ENCODE assay signal across 21 cellular contexts in the genomic region with DNA sequence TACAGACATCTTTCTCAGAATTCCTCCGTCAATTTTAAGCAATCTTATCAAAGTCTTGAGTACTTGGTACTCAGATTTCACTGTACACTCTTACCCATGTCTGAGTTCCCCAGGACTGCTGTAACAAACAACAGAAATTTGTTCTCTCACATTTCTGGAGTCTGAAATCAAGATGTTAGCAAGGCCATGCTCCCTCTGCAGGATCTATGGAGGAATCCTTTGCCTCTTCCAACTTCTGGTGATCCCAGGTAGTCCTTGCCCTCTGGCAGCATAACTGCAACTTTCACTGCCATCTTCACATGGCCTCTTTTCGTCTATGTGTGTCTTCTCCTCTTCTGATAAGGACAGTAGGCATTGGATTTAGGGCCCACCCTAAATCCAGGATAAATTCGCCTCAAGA. TPM values are rescaled to one million over a fixed set of nuclear protein-coding genes. Genes with fewer than 3 reads are reported as not detected.
DNase-seq lines count a peak whose midpoint lies in the region; ATAC-seq, FAIRE-seq and TF ChIP-seq lines count a peak whose summit lies in the region.
"Had no signal": no experiment of that assay in that cellular context is flagged by ENCODE, and none has a peak within 500 bp of the region (broad histone marks: within the 10 kb centered on the region; RNA-seq: fewer than 3 reads in every experiment).

No MANE protein-coding gene starts in this region.

- H3K4ac ChIP-seq in mesendoderm (ENCODE audit: low read depth, low read length), result no peak overlapping the region

- H3K9ac ChIP-seq in GM12878 (ENCODE audit: control insufficient read depth, insufficient read depth, low read length) (no peak overlapping the region), mesendoderm (ENCODE audit: low read length) (no peak overlapping the region)
- H3K9ac ChIP-seq: KMS-11 had no signal

- no peaks in the 10 kb centered on the region for H4K20me1 ChIP-seq in GM12878 (ENCODE audit: control insufficient read depth, insufficient read depth)

- no peaks in the 10 kb centered on the region for H3K4me1 Mint-ChIP-seq in endothelial cell (ENCODE audit: unreplicated experiment)
- H3K4me1 Mint-ChIP-seq: activated naive CD4-positive, alpha-beta T cell treated with anti-CD3 and anti-CD28 coated beads, Interleukin-2, amount 10 ng/mL, durations not matched to agents 7 days and 5 days had no signal

- no peaks in the 10 kb centered on the region for H3K9me3 Mint-ChIP-seq in endothelial cell (ENCODE audit: unreplicated experiment)
- H3K9me3 Mint-ChIP-seq: activated naive CD4-positive, alpha-beta T cell treated with anti-CD3 and anti-CD28 coated beads, Interleukin-2, amount 10 ng/mL, durations not matched to agents 7 days and 5 days; CD14-positive monocyte had no signal

- no peak overlapping the region for H3K4me3 Mint-ChIP-seq in endothelial cell (ENCODE audit: unreplicated experiment)
- H3K4me3 Mint-ChIP-seq: activated naive CD4-positive, alpha-beta T cell treated with anti-CD3 and anti-CD28 coated beads, Interleukin-2, amount 10 ng/mL, durations not matched to agents 7 days and 5 days; CD14-positive monocyte had no signal

- WGBS in GM12878 (ENCODE audit: insufficient coverage, insufficient replicate concordance, low lambda C conversion rate, missing lambda C conversion rate), result 95% methylated on average over 3 of the region's 3 CpGs
- WGBS in mesendoderm (ENCODE audit: extremely low coverage, insufficient coverage, low lambda C conversion rate), result no CpG with 5 or more reads among the region's 3 CpGs

- H3K79me2 ChIP-seq in GM12878 (ENCODE audit: control insufficient read depth, insufficient read depth, low read length), result no peaks in the 10 kb centered on the region
- no peaks in the 10 kb centered on the region for H3K79me2 ChIP-seq in mesendoderm (ENCODE audit: control insufficient read depth, insufficient read depth, low read length)

- H3K9me3 ChIP-seq in GM12878 (replicated peaks; ENCODE audit: control insufficient read depth, insufficient read depth, low read length), result no peaks in the 10 kb centered on the region
- H3K9me3 ChIP-seq in vagina, result no peaks in the 10 kb centered on the region
- H3K9me3 ChIP-seq: esophagus squamous epithelium had no signal

- DNase-seq in AG10803 (ENCODE audit: low read depth) (no peak), H54 (ENCODE audit: insufficient read length, low spot score) (no peak), GM12878 (ENCODE audit: low read depth, low spot score) (no peak), mesendoderm (peak; percentile 39), vagina (ENCODE audit: extremely low spot score in 2 of 2) (no peak), endothelial cell (ENCODE audit: low spot score) (no peak), NCI-H2107 (lab: John Stamatoyannopoulos, UW) (no peak)
- DNase-seq: activated CD4-positive, alpha-beta T cell treated with anti-CD3 and anti-CD28 coated beads, Interleukin-2, amount 50 U/mL, for 1 hour; activated naive CD4-positive, alpha-beta T cell treated with anti-CD3 and anti-CD28 coated beads, Interleukin-2, amount 10 ng/mL, durations not matched to agents 7 days and 5 days; DMS79 treated with DMSO at 0.1 percent for 48 hours; esophagus squamous epithelium; kidney glomerular epithelial cell; NCI-H1436; NCI-H524; nucleus accumbens; OCI-M1; stimulated activated CD4-positive, alpha-beta T cell treated with anti-CD3 and anti-CD28 coated beads, Interleukin-4, amount 100 ng/mL, for 24 hours; stimulated activated CD8-positive, alpha-beta memory T cell treated with anti-CD3 and anti-CD28 coated beads, Interleukin-4, amount 100 ng/mL, for 48 hours had no signal

- CTCF ChIA-PET in GM12878 (lab: Yijun Ruan, JAX), result no interaction called here

- H2AK5ac ChIP-seq in mesendoderm (ENCODE audit: low read length), result no peak overlapping the region

- H3K4me3 ChIP-seq in AG10803 (ENCODE audit: low read length) (no peak overlapping the region), GM12878 (no peak overlapping the region), mesendoderm (ENCODE audit: low read length) (no peak overlapping the region), vagina (no peak overlapping the region)
- H3K4me3 ChIP-seq: esophagus squamous epithelium, SK-N-MC had no signal

- BruUV-seq in GM12878 (replicated peaks; lab: Mats Ljungman, UMichigan), result no TSS peak

- no peaks in the 10 kb centered on the region for H3K79me1 ChIP-seq in mesendoderm (ENCODE audit: low read length)

- FAIRE-seq in H54 (lab: Jason Lieb, UNC) (peak; percentile 79), GM12878 (lab: Jason Lieb, UNC) (peak; percentile 61)

- POLR2A ChIA-PET in GM12878 (lab: Charles Lee), result no interaction called here

- SMC1A ChIA-PET in GM12878 (lab: Charles Lee; ENCODE audit: uncharacterized antibody, unreplicated experiment), result interaction anchor here (1.0 kb wide), 1 partner anchor 23 kb away, joined by 4 read pairs; no protein-coding TSS in a partner anchor

- H2BK5ac ChIP-seq in mesendoderm (ENCODE audit: low read length), result no peak overlapping the region

- RAD21 ChIA-PET in GM12878 (lab: Charles Lee; ENCODE audit: unreplicated experiment), result no interaction called here

- TF ChIP-seq POLR2A in H54 (IDR thresholded peaks at IDR 0.05; ENCODE audit: low read depth, low read length), result no peak
- no peak for TF ChIP-seq POLR2A in GM12878 (IDR thresholded peaks at IDR 0.05; ENCODE audit: low read depth, low read length)
- no peak for TF ChIP-seq POLR2A in vagina (IDR thresholded peaks at IDR 0.05)

- ATAC-seq in GM12878, result no peak

- H3K27me3 ChIP-seq in GM12878 (replicated peaks in 1 of 2; ENCODE audit: control insufficient read depth in 2 of 2, insufficient read depth in 2 of 2, low read length in 1 of 2) (no peaks in the 10 kb centered on the region), mesendoderm (ENCODE audit: insufficient read depth, low read length, poor library complexity) (no peaks in the 10 kb centered on the region), vagina (no peaks in the 10 kb centered on the region)
- H3K27me3 ChIP-seq: esophagus squamous epithelium had no signal

- H3K27ac Mint-ChIP-seq in endothelial cell (ENCODE audit: unreplicated experiment), result no peak overlapping the region
- H3K27ac Mint-ChIP-seq: activated naive CD4-positive, alpha-beta T cell treated with anti-CD3 and anti-CD28 coated beads, Interleukin-2, amount 10 ng/mL, durations not matched to agents 7 days and 5 days had no signal

- no peak overlapping the region for H4K8ac ChIP-seq in mesendoderm (ENCODE audit: low read depth, low read length)

- H3K36me3 ChIP-seq in GM12878 (ENCODE audit: control insufficient read depth in 2 of 2, insufficient read depth in 2 of 2, low read length in 1 of 2) (no peaks in the 10 kb centered on the region), mesendoderm (ENCODE audit: control insufficient read depth, insufficient read depth, low read length) (no peaks in the 10 kb centered on the region), vagina (peaks cover 0 to 16% of the 10 kb centered on the region in 2 donors)

- 0 out of 2 replicates have a peak, but pooled peaks have one; percentile 3 for TF ChIP-seq RAD21 in GM12878 (IDR thresholded peaks at IDR 0.05; ENCODE audit: insufficient read depth, low read depth, low read length)

- no peak overlapping the region for H4K5ac ChIP-seq in mesendoderm (ENCODE audit: low read length)

- H2BK120ac ChIP-seq in mesendoderm (ENCODE audit: low read depth, low read length), result no peak overlapping the region

- H3K4me1 ChIP-seq in GM12878 (ENCODE audit: control insufficient read depth, insufficient read depth, low read length) (no peaks in the 10 kb centered on the region), mesendoderm (ENCODE audit: control insufficient read depth, low read depth, low read length) (no peaks in the 10 kb centered on the region), vagina (no peaks in the 10 kb centered on the region)
- H3K4me1 ChIP-seq: esophagus squamous epithelium had no signal

- H2BK15ac ChIP-seq in mesendoderm (replicated peaks; ENCODE audit: low read depth), result no peak overlapping the region

- no peak overlapping the region for H3K23ac ChIP-seq in mesendoderm (ENCODE audit: low read length)

- in situ Hi-C loops in GM12878 (cut with MboI), result no loop called here

- H3K27me3 Mint-ChIP-seq in endothelial cell (ENCODE audit: unreplicated experiment), result peaks cover 2% of the 10 kb centered on the region
- H3K27me3 Mint-ChIP-seq: activated naive CD4-positive, alpha-beta T cell treated with anti-CD3 and anti-CD28 coated beads, Interleukin-2, amount 10 ng/mL, durations not matched to agents 7 days and 5 days had no signal

- no peaks in the 10 kb centered on the region for H3K36me3 Mint-ChIP-seq in endothelial cell (ENCODE audit: low read depth, unreplicated experiment)

- TF ChIP-seq CTCF in AG10803 (conservative IDR thresholded peaks at IDR 0.05; ENCODE audit: low read length) (peak; percentile 25; the same call in 1 of the 2 replicates), GM12878 (IDR thresholded peaks at IDR 0.05 in 2 of 3, conservative IDR thresholded peaks at IDR 0.05 in 1 of 3; ENCODE audit: control insufficient read depth in 2 of 3, extremely low read depth in 1 of 3, insufficient read depth in 1 of 3, low read depth in 3 of 3, low read length in 3 of 3) (no peak), vagina (IDR thresholded peaks at IDR 0.05) (no peak), endothelial cell (IDR thresholded peaks at IDR 0.05; ENCODE audit: unreplicated experiment) (no peak)

- no peak overlapping the region for H2AFZ ChIP-seq in GM12878 (ENCODE audit: control insufficient read depth, low read depth, low read length)

- H3K27ac ChIP-seq in GM12878 (ENCODE audit: control insufficient read depth, insufficient read depth), result no peak overlapping the region
- H3K27ac ChIP-seq in mesendoderm (ENCODE audit: low read depth, low read length), result no peak overlapping the region
- no peak overlapping the region for H3K27ac ChIP-seq in vagina
- H3K27ac ChIP-seq: esophagus squamous epithelium, KMS-11, SK-N-MC had no signal

- H3K4me2 ChIP-seq in GM12878 (ENCODE audit: control insufficient read depth, insufficient read depth), result no peak overlapping the region
- no peak overlapping the region for H3K4me2 ChIP-seq in mesendoderm (ENCODE audit: low read length)
- H3K4me2 ChIP-seq: KMS-11 had no signal

- TF ChIP-seq EP300 in GM12878 (IDR thresholded peaks at IDR 0.05; ENCODE audit: borderline replicate concordance in 1 of 2, control insufficient read depth in 1 of 2, low read depth in 2 of 2, low read length in 2 of 2), result no peak

- H3K56ac ChIP-seq in mesendoderm (ENCODE audit: low read length), result no peak overlapping the region

- no peak overlapping the region for H3K18ac ChIP-seq in mesendoderm (ENCODE audit: low read length)

- intact Hi-C loops in GM12878 (cut with micrococcal nuclease; ENCODE audit: unreplicated experiment) (no loop called here), vagina (cut with DNase I) (no loop called here)

RNA-seq across cellular contexts. Expression of a gene that starts 17.1 kb away (rescaled TPM):
- total RNA-seq in GM12878 (2013; cell fraction: nucleolus; rRNA removed), result 12.4 and 13.5 TPM in 2 replicates
- total RNA-seq in GM12878 (2014; rRNA removed), result 13.1 and 17.7 TPM in 2 replicates
- total RNA-seq in GM12878 (2014; rRNA removed; fragmentation: Illumina TruSeq; extraction: Trizol), result 21.6 and 22.7 TPM in 2 replicates
- 18.2 and 19.4 TPM in 2 replicates for total RNA-seq in GM12878 (2021)
- polyA plus RNA-seq in GM12878 (2011; ENCODE audit: low read depth), result 5.9 TPM
- polyA plus RNA-seq in GM12878 (2011; rRNA removed), result 2.0 and 3.2 TPM in 2 replicates
- 0.59 and 0.82 TPM in 2 replicates for polyA plus RNA-seq in GM12878 (2011; cell fraction: cytosol; rRNA removed)
- polyA plus RNA-seq in GM12878 (2011; cell fraction: nucleus; rRNA removed), result 3.8 and 5.1 TPM in 2 replicates
- polyA plus RNA-seq in GM12878 (2012), result 6.5 and 8.3 TPM in 2 replicates
- 18.3 and 20.6 TPM in 2 replicates for polyA plus RNA-seq in GM12878 (2014; fragmentation: Illumina TruSeq; extraction: Trizol)
- polyA plus RNA-seq in GM12878 (2014; fragmentation: Nextera tagmentation; extraction: Ambion mirVana), result 1 to 10 TPM; 2.8 to 4.9 TPM
- polyA plus RNA-seq in GM12878 (2014; rRNA removed), result 7.7 and 8.4 TPM in 2 replicates
- 10 to 100 TPM in 1 of 2 experiments, 1 to 10 TPM in 1; 7.5 to 10.1 TPM for polyA plus RNA-seq in GM12878 (2016; fragmentation: Nextera tagmentation; extraction: Ambion mirVana)
- 4.4 and 7.1 TPM in 2 replicates for polyA minus RNA-seq in GM12878 (2011; rRNA and poly(A)+ RNA removed)
- 0.52 and 1.5 TPM in 2 replicates for polyA minus RNA-seq in GM12878 (2011; cell fraction: cytosol; rRNA and poly(A)+ RNA removed)
- polyA minus RNA-seq in GM12878 (2011; cell fraction: nucleus; rRNA and poly(A)+ RNA removed), result 5.9 and 9.2 TPM in 2 replicates
- 0.66 TPM for polyA plus RNA-seq in mesendoderm (2013, experiment 1 of 2)
- 0.77 TPM for polyA plus RNA-seq in mesendoderm (2013, experiment 2 of 2)
- total RNA-seq in vagina, result 4.9 TPM
- 1.5 TPM for total RNA-seq in endothelial cell (ENCODE audit: unreplicated experiment)

RNA-seq across cellular contexts. Expression of a gene that starts 59.6 kb away (rescaled TPM):
- total RNA-seq in GM12878 (2013; cell fraction: nucleolus; rRNA removed), result 57.1 and 59.3 TPM in 2 replicates
- total RNA-seq in GM12878 (2014; rRNA removed) (16.2 and 19.4 TPM in 2 replicates), GM12878 (2014; rRNA removed; fragmentation: Illumina TruSeq; extraction: Trizol) (20.0 and 20.5 TPM in 2 replicates), GM12878 (2021) (19.7 and 21.5 TPM in 2 replicates), vagina (27.5 TPM), endothelial cell (ENCODE audit: unreplicated experiment) (22.9 TPM)
- polyA plus RNA-seq in GM12878 (2011; ENCODE audit: low read depth), result 4.4 TPM
- polyA plus RNA-seq in GM12878 (2011; rRNA removed) (21.6 and 36.5 TPM in 2 replicates), GM12878 (2014; fragmentation: Illumina TruSeq; extraction: Trizol) (16.3 and 19.1 TPM in 2 replicates), GM12878 (2014; fragmentation: Nextera tagmentation; extraction: Ambion mirVana) (1 to 10 TPM; 4.4 to 7.8 TPM), GM12878 (2014; rRNA removed) (11.5 and 13.2 TPM in 2 replicates), GM12878 (2016; fragmentation: Nextera tagmentation; extraction: Ambion mirVana) (10 to 100 TPM; 15.9 to 16.9 TPM)
- polyA plus RNA-seq in GM12878 (2011; cell fraction: cytosol; rRNA removed), result 7.9 and 8.4 TPM in 2 replicates
- polyA plus RNA-seq in GM12878 (2011; cell fraction: nucleus; rRNA removed), result 18.3 and 22.4 TPM in 2 replicates
- polyA plus RNA-seq in GM12878 (2012), result 6.6 and 8.4 TPM in 2 replicates
- 20.0 and 27.9 TPM in 2 replicates for polyA minus RNA-seq in GM12878 (2011; rRNA and poly(A)+ RNA removed)
- 9.0 and 10.9 TPM in 2 replicates for polyA minus RNA-seq in GM12878 (2011; cell fraction: cytosol; rRNA and poly(A)+ RNA removed)
- 12.0 and 15.4 TPM in 2 replicates for polyA minus RNA-seq in GM12878 (2011; cell fraction: nucleus; rRNA and poly(A)+ RNA removed)
- 8.4 TPM for polyA plus RNA-seq in mesendoderm (2013, experiment 1 of 2)
- polyA plus RNA-seq in mesendoderm (2013, experiment 2 of 2), result 8.8 TPM
